ENCODE assay signal across 17 cellular contexts in genomic region chr1:30194741-30195423, GRCh38.
"Had no signal": no experiment of that assay in that cellular context is flagged by ENCODE, and none has a peak within 500 bp of the region (broad histone marks: within the 10 kb centered on the region; RNA-seq: fewer than 3 reads in every experiment).

No MANE protein-coding gene starts in this region.

- ATAC-seq: activated CD4-positive, CD25-positive, alpha-beta regulatory T cell treated with anti-CD3 and anti-CD28 coated beads, Interleukin-2, amount 50 U/mL, for 24 hours; activated CD8-positive, alpha-beta T cell treated with anti-CD3 and anti-CD28 coated beads, Interleukin-2, amount 10 ng/mL, durations not matched to agents 7 days and 5 days; activated T-cell treated with anti-CD3 and anti-CD28 coated beads, Interleukin-2, amount 50 U/mL, for 4 hours; left lung; naive thymus-derived CD8-positive, alpha-beta T cell had no signal

- H3K4me3 ChIP-seq: coronary artery, left lung, tibial artery had no signal

- H3K9me3 ChIP-seq: left lung, tibial artery had no signal

- H3K36me3 ChIP-seq: left lung, tibial artery had no signal

- DNase-seq: activated CD4-positive, alpha-beta T cell treated with anti-CD3 and anti-CD28 coated beads, Interleukin-2, amount 10 ng/mL, durations not matched to agents 24 days and 14 days; activated CD8-positive, alpha-beta memory T cell treated with anti-CD3 and anti-CD28 coated beads, Interleukin-2, amount 50 U/mL, for 4 hours; activated CD8-positive, alpha-beta T cell treated with anti-CD3 and anti-CD28 coated beads, Interleukin-2, amount 10 ng/mL, durations not matched to agents 7 days and 5 days; activated effector memory CD4-positive, alpha-beta T cell treated with Interleukin-2 at 50 U/mL for 16 hours; activated naive CD4-positive, alpha-beta T cell treated with anti-CD3 and anti-CD28 coated beads, Interleukin-2, amount 10 ng/mL, durations not matched to agents 7 days and 5 days; activated T-cell treated with anti-CD3 and anti-CD28 coated beads, Interleukin-2, amount 50 U/mL, for 4 hours; amygdala; cerebellar nuclear complex; foreskin fibroblast; left lung; naive thymus-derived CD8-positive, alpha-beta T cell; stimulated activated CD4-positive, alpha-beta T cell treated with anti-CD3 and anti-CD28 coated beads, Interleukin-4, amount 100 ng/mL, for 24 hours; tibial artery had no signal

- FAIRE-seq: endometrium had no signal

- H3K27ac ChIP-seq: coronary artery, left lung, tibial artery, VCaP had no signal
